ENCODE assay signal across 8 cellular contexts in genomic region chr4:71004281-71004851, GRCh38. TPM values are rescaled to one million over a fixed set of nuclear protein-coding genes. Genes with fewer than 3 reads are reported as not detected.
DNase-seq lines count a peak whose midpoint lies in the region; ATAC-seq and TF ChIP-seq lines count a peak whose summit lies in the region.

No MANE protein-coding gene starts in this region.

- ATAC-seq in GM19438 (IDR thresholded peaks at IDR 0.05; ENCODE audit: low read depth, unreplicated experiment) (peak; percentile 35), HG03520 (IDR thresholded peaks at IDR 0.05; ENCODE audit: unreplicated experiment) (no peak), HG03159 (IDR thresholded peaks at IDR 0.05; ENCODE audit: unreplicated experiment) (no peak)

- no peaks in the 10 kb centered on the region for H3K27me3 Mint-ChIP-seq in dendritic cell treated with granulocyte-macrophage colony-stimulating factor and Interleukin-4, amounts not matched to agents 40 ng/mL and 50 ng/mL, for 4 days

- H3K4me3 ChIP-seq in BE2C (ENCODE audit: low read depth, low read length) (no peak overlapping the region), SU-DHL-6 (ENCODE audit: insufficient read depth, low read length, poor library complexity, severe bottlenecking) (no peak overlapping the region)

- DNase-seq in BE2C (peak; percentile 41), NCI-H1930 (lab: John Stamatoyannopoulos, UW) (no peak), DMS153 treated with DMSO at 0.1 percent for 48 hours (lab: John Stamatoyannopoulos, UW; ENCODE audit: unreplicated experiment) (no peak)

- no peaks in the 10 kb centered on the region for H4K20me1 ChIP-seq in SU-DHL-6 (ENCODE audit: low read depth, low read length)

- H3K9me3 ChIP-seq in BE2C (no peaks in the 10 kb centered on the region), SU-DHL-6 (ENCODE audit: insufficient read depth, low read length) (no peaks in the 10 kb centered on the region)

- no peak overlapping the region for H3K4me3 Mint-ChIP-seq in dendritic cell treated with granulocyte-macrophage colony-stimulating factor and Interleukin-4, amounts not matched to agents 40 ng/mL and 50 ng/mL, for 4 days

- intact Hi-C loops in dendritic cell treated with granulocyte-macrophage colony-stimulating factor and Interleukin-4, amounts not matched to agents 40 ng/mL and 50 ng/mL, for 4 days (cut with micrococcal nuclease), result no loop called here

- no peaks in the 10 kb centered on the region for H3K9me3 Mint-ChIP-seq in dendritic cell treated with granulocyte-macrophage colony-stimulating factor and Interleukin-4, amounts not matched to agents 40 ng/mL and 50 ng/mL, for 4 days

- H3F3A ChIP-seq in SU-DHL-6 (ENCODE audit: insufficient read depth), result peaks cover 22% of the 10 kb centered on the region; the same call in 1 of the 2 replicates

- H3K9ac ChIP-seq in SU-DHL-6 (ENCODE audit: low read length), result peak overlapping the region; percentile 12; the same call in 1 of the 2 replicates

- peak; percentile 45 for TF ChIP-seq CTCF in BE2C (IDR thresholded peaks at IDR 0.05; ENCODE audit: low read depth, low read length)
- TF ChIP-seq CTCF in SU-DHL-6 (IDR thresholded peaks at IDR 0.05; ENCODE audit: insufficient read depth, low read length, poor library complexity, severe bottlenecking), result no peak

- H3K27me3 ChIP-seq in BE2C (no peaks in the 10 kb centered on the region), SU-DHL-6 (ENCODE audit: low read length) (no peaks in the 10 kb centered on the region)

- peaks cover 91% of the 10 kb centered on the region for H3K79me2 ChIP-seq in SU-DHL-6 (ENCODE audit: insufficient read depth, low read length)

- peak overlapping the region; percentile 67 for H3K27ac ChIP-seq in SU-DHL-6 (ENCODE audit: low read depth, low read length)

- H3K4me1 Mint-ChIP-seq in dendritic cell treated with granulocyte-macrophage colony-stimulating factor and Interleukin-4, amounts not matched to agents 40 ng/mL and 50 ng/mL, for 4 days (ENCODE audit: low read depth), result peaks cover 78% of the 10 kb centered on the region

- no peaks in the 10 kb centered on the region for H3K9me2 ChIP-seq in SU-DHL-6 (replicated peaks; ENCODE audit: insufficient read depth, low read length)

- H3K4me2 ChIP-seq in SU-DHL-6 (ENCODE audit: low read depth, low read length, poor library complexity, severe bottlenecking), result peak overlapping the region; percentile 56

- H3K36me3 ChIP-seq in BE2C (peaks cover 1% of the 10 kb centered on the region), SU-DHL-6 (ENCODE audit: low read length) (no peaks in the 10 kb centered on the region; the same call in 1 of the 2 replicates)

- H3K27ac Mint-ChIP-seq in dendritic cell treated with granulocyte-macrophage colony-stimulating factor and Interleukin-4, amounts not matched to agents 40 ng/mL and 50 ng/mL, for 4 days, result peak overlapping the region; percentile 42

- H3K4me1 ChIP-seq in BE2C, result peaks cover under 1% of the 10 kb centered on the region

- no peak overlapping the region for H2AFZ ChIP-seq in SU-DHL-6 (ENCODE audit: low read depth, low read length, severe bottlenecking)

- H3K36me3 Mint-ChIP-seq in dendritic cell treated with granulocyte-macrophage colony-stimulating factor and Interleukin-4, amounts not matched to agents 40 ng/mL and 50 ng/mL, for 4 days (ENCODE audit: low read depth), result peaks cover 77% of the 10 kb centered on the region

RNA-seq across cellular contexts. Expression of gene DCK, which starts 10.9 kb away (rescaled TPM):
- 8.7 TPM for polyA plus RNA-seq in BE2C (2012; ENCODE audit: insufficient read depth, insufficient read length, low read depth)
